ENCODE assay signal across 23 cellular contexts in genomic region chr1:164830628-164831027, GRCh38.
DNase-seq lines count a peak whose midpoint lies in the region; ATAC-seq and TF ChIP-seq lines count a peak whose summit lies in the region.
"Had no signal": no experiment of that assay in that cellular context is flagged by ENCODE, and none has a peak within 500 bp of the region (broad histone marks: within the 10 kb centered on the region; RNA-seq: fewer than 3 reads in every experiment).

No MANE protein-coding gene starts in this region.

- peaks cover 33% of the 10 kb centered on the region for H3K36me3 Mint-ChIP-seq in mesothelial cell of epicardium
- H3K36me3 Mint-ChIP-seq: activated naive CD4-positive, alpha-beta T cell treated with anti-CD3 and anti-CD28 coated beads, Interleukin-2, amount 50 U/mL, for 24 hours; stimulated activated naive B cell treated with anti-CD40 and anti-IgM and Interleukin-4, amounts not matched to agents 10 μg/mL and 1 μg/mL and 100 μg/mL, for 72 hours had no signal

- CTCF ChIA-PET in PC-3 (lab: Charles Lee) = no interaction called here

- no peaks in the 10 kb centered on the region for H3F3A ChIP-seq in PC-3 (ENCODE audit: low read length, unreplicated experiment)

- H3K27me3 ChIP-seq in PC-3 (ENCODE audit: low read length) (no peaks in the 10 kb centered on the region), adrenal gland (no peaks in the 10 kb centered on the region)
- H3K27me3 ChIP-seq: ascending aorta had no signal

- peak overlapping the region; percentile 89 for H3K27ac Mint-ChIP-seq in mesothelial cell of epicardium
- H3K27ac Mint-ChIP-seq: activated naive CD4-positive, alpha-beta T cell treated with anti-CD3 and anti-CD28 coated beads, Interleukin-2, amount 50 U/mL, for 24 hours; CD4-positive, alpha-beta T cell; stimulated activated naive B cell treated with anti-CD40 and anti-IgM and Interleukin-4, amounts not matched to agents 10 μg/mL and 1 μg/mL and 100 μg/mL, for 72 hours; T-helper 17 cell had no signal

- H3K27ac ChIP-seq in PC-3 (ENCODE audit: low read length) (no peak overlapping the region), adrenal gland (no peak overlapping the region)
- H3K27ac ChIP-seq: ascending aorta, GM23248, thoracic aorta had no signal

- no peak overlapping the region for H3K9ac ChIP-seq in PC-3 (ENCODE audit: low read length)
- H3K9ac ChIP-seq: GM23248 had no signal

- POLR2A ChIA-PET in PC-3 (lab: Charles Lee; ENCODE audit: unreplicated experiment) = no interaction called here

- no TSS peak for BruUV-seq in PC-3 (replicated peaks; lab: Mats Ljungman, UMichigan)

- DNase-seq in DMS153 (lab: John Stamatoyannopoulos, UW) (peak; percentile 17), LNCaP clone FGC (ENCODE audit: low read depth) (peak; percentile 95), PC-3 (no peak), mesothelial cell of epicardium (ENCODE audit: low spot score in 2 of 2, unreplicated experiment in 2 of 2) (no peak), SW 1271 (lab: John Stamatoyannopoulos, UW) (no peak), adrenal gland (no peak)
- DNase-seq in stimulated activated naive CD4-positive, alpha-beta T cell (lab: John Stamatoyannopoulos, UW) = no peak
- DNase-seq: activated CD4-positive, alpha-beta T cell treated with anti-CD3 and anti-CD28 coated beads, Interleukin-2, amount 50 U/mL, for 1 hour; CD4-positive, alpha-beta T cell; DND-41; foreskin melanocyte; GM23248; kidney; NCI-H1092 treated with DMSO at 0.1 percent for 48 hours; NCI-H226; nucleus accumbens; small intestine; stimulated activated naive B cell treated with anti-CD40 and anti-IgM and Interleukin-4, amounts not matched to agents 10 μg/mL and 1 μg/mL and 100 μg/mL, for 72 hours; T-helper 17 cell had no signal

- H3K36me3 ChIP-seq in PC-3 (ENCODE audit: low read depth, low read length) (no peaks in the 10 kb centered on the region), adrenal gland (replicated peaks in 1 of 2) (no peaks in the 10 kb centered on the region)
- H3K36me3 ChIP-seq: ascending aorta, thoracic aorta had no signal

- peaks cover 16% of the 10 kb centered on the region for H3K4me1 Mint-ChIP-seq in mesothelial cell of epicardium
- H3K4me1 Mint-ChIP-seq: activated naive CD4-positive, alpha-beta T cell treated with anti-CD3 and anti-CD28 coated beads, Interleukin-2, amount 50 U/mL, for 24 hours; central memory CD8-positive, alpha-beta T cell; stimulated activated naive B cell treated with anti-CD40 and anti-IgM and Interleukin-4, amounts not matched to agents 10 μg/mL and 1 μg/mL and 100 μg/mL, for 72 hours; T-helper 17 cell had no signal

- no peak for TF ChIP-seq CTCF in LNCaP clone FGC (IDR thresholded peaks at IDR 0.05; ENCODE audit: control insufficient read depth, extremely low read depth, insufficient read depth)
- no peak for TF ChIP-seq CTCF in PC-3 (conservative IDR thresholded peaks at IDR 0.05; ENCODE audit: low read depth, low read length)
- TF ChIP-seq CTCF in mesothelial cell of epicardium (IDR thresholded peaks at IDR 0.05; ENCODE audit: unreplicated experiment) = no peak
- TF ChIP-seq CTCF in adrenal gland (IDR thresholded peaks at IDR 0.05) = no peak

- peak; percentile 40 for ATAC-seq in PC-3
- ATAC-seq: stimulated activated naive B cell treated with anti-CD40 and anti-IgM and Interleukin-4, amounts not matched to agents 10 μg/mL and 1 μg/mL and 100 μg/mL, for 72 hours; T-helper 17 cell had no signal

- H3K9me2 ChIP-seq in PC-3 (replicated peaks; ENCODE audit: low read length) = no peaks in the 10 kb centered on the region

- H3K4me1 ChIP-seq in PC-3 (ENCODE audit: insufficient read depth, low read length) (no peaks in the 10 kb centered on the region), adrenal gland (replicated peaks in 1 of 2) (no peaks in the 10 kb centered on the region)
- H3K4me1 ChIP-seq: ascending aorta had no signal

- H3K9me3 ChIP-seq in PC-3 (ENCODE audit: low read length) (no peaks in the 10 kb centered on the region), adrenal gland (replicated peaks in 1 of 3) (no peaks in the 10 kb centered on the region)
- H3K9me3 ChIP-seq: ascending aorta, thoracic aorta had no signal

- H4K20me1 ChIP-seq in PC-3 (ENCODE audit: low read length) = no peaks in the 10 kb centered on the region

- TF ChIP-seq POLR2A in adrenal gland (IDR thresholded peaks at IDR 0.05) = no peak

- H3K9me3 Mint-ChIP-seq in mesothelial cell of epicardium = no peaks in the 10 kb centered on the region
- H3K9me3 Mint-ChIP-seq: activated naive CD4-positive, alpha-beta T cell treated with anti-CD3 and anti-CD28 coated beads, Interleukin-2, amount 50 U/mL, for 24 hours; CD4-positive, alpha-beta T cell; central memory CD8-positive, alpha-beta T cell; stimulated activated naive B cell treated with anti-CD40 and anti-IgM and Interleukin-4, amounts not matched to agents 10 μg/mL and 1 μg/mL and 100 μg/mL, for 72 hours had no signal

- no peak overlapping the region for H3K4me3 Mint-ChIP-seq in mesothelial cell of epicardium
- H3K4me3 Mint-ChIP-seq: activated naive CD4-positive, alpha-beta T cell treated with anti-CD3 and anti-CD28 coated beads, Interleukin-2, amount 50 U/mL, for 24 hours; CD4-positive, alpha-beta T cell; central memory CD8-positive, alpha-beta T cell; stimulated activated naive B cell treated with anti-CD40 and anti-IgM and Interleukin-4, amounts not matched to agents 10 μg/mL and 1 μg/mL and 100 μg/mL, for 72 hours; T-helper 17 cell had no signal

- no peak overlapping the region for H2AFZ ChIP-seq in PC-3 (ENCODE audit: low read length)
- H2AFZ ChIP-seq: GM23248 had no signal

- H3K79me2 ChIP-seq in PC-3 (ENCODE audit: low read length) = no peaks in the 10 kb centered on the region

- intact Hi-C loops in PC-3 (cut with micrococcal nuclease) (no loop called here), adrenal gland (cut with DNase I) (no loop called here)

- no peaks in the 10 kb centered on the region for H3K27me3 Mint-ChIP-seq in mesothelial cell of epicardium (ENCODE audit: low read depth)
- H3K27me3 Mint-ChIP-seq: activated naive CD4-positive, alpha-beta T cell treated with anti-CD3 and anti-CD28 coated beads, Interleukin-2, amount 50 U/mL, for 24 hours; CD4-positive, alpha-beta T cell; central memory CD8-positive, alpha-beta T cell; T-helper 17 cell had no signal

- no peak overlapping the region for H3K4me2 ChIP-seq in PC-3 (ENCODE audit: low read length)

- H3K4me3 ChIP-seq in LNCaP clone FGC (ENCODE audit: low read depth, low read length) = no peak overlapping the region
- H3K4me3 ChIP-seq in PC-3 (ENCODE audit: low read length) = no peak overlapping the region
- H3K4me3 ChIP-seq in adrenal gland = no peak overlapping the region
- H3K4me3 ChIP-seq: ascending aorta, GM23248, thoracic aorta had no signal

- 77 to 88% (median 83%) methylated on average over 4 of the region's 4 CpGs for WGBS in adrenal gland, 4 donors

Comparison
In these comparisons a context has a peak if more than half of its experiments do, and no peak if none do; other contexts are left out.
1. DNase-seq: peak in DMS153 (single experiment) and LNCaP clone FGC (single experiment); none in PC-3 (single experiment), mesothelial cell of epicardium (0 of 2), stimulated activated naive CD4-positive, alpha-beta T cell (0 of 6), SW 1271 (0 of 2) and adrenal gland (0 of 7).